ENCODE assay signal across 22 cellular contexts in the genomic region with DNA sequence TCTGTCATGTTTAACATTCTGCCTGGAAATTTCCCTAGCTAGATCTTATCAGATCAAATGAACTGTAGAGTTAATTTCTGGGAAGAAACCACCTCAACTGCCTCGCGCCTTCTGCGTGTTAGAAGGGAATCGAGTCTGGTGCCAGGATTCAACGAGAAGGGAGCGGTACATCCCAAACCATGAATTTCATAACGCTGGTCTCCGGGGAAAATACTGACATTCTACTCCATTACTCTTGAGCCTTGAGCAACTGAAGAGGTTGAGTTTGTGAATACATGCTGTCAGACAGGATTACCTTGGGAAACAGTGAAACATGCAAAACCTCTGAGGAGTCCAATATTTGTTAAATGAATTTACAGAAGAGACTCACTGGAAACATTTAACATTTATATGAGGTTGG.
"Had no signal": no experiment of that assay in that cellular context is flagged by ENCODE, and none has a peak within 500 bp of the region (broad histone marks: within the 10 kb centered on the region; RNA-seq: fewer than 3 reads in every experiment).

No MANE protein-coding gene starts in this region.

- DNase-seq: effector memory CD8-positive, alpha-beta T cell; erythroblast; esophagus squamous epithelium; hypothalamus; immature natural killer cell; left ventricle myocardium superior; lower lobe of right lung; naive thymus-derived CD8-positive, alpha-beta T cell; nephron progenitor cell; nucleus accumbens; sigmoid colon; spleen; stimulated activated CD4-positive, alpha-beta T cell treated with anti-CD3 and anti-CD28 coated beads, Interleukin-4, amount 100 ng/mL, for 4 hours; stimulated activated naive CD8-positive, alpha-beta T cell treated with anti-CD3 and anti-CD28 coated beads, Interleukin-15, Interleukin-2, amounts not matched to agents 100 U/mL and 50 U/mL, for 24 hours; substantia nigra; testis; tibial artery had no signal

- H3K36me3 ChIP-seq: esophagus squamous epithelium, lower lobe of right lung, prostate gland had no signal

- H3K4me1 Mint-ChIP-seq: stimulated activated memory B cell treated with anti-CD40 and anti-IgM and Interleukin-4, amounts not matched to agents 10 μg/mL and 1 μg/mL and 100 μg/mL, for 72 hours had no signal

- H3K27me3 ChIP-seq: esophagus squamous epithelium, sigmoid colon, spleen, testis, tibial artery had no signal

- H3K4me1 ChIP-seq: esophagus squamous epithelium, lower lobe of right lung, prostate gland, sigmoid colon, spleen, testis, tibial artery had no signal

- H3K4me3 Mint-ChIP-seq: effector memory CD8-positive, alpha-beta T cell; immature natural killer cell; nephron progenitor cell; stimulated activated memory B cell treated with anti-CD40 and anti-IgM and Interleukin-4, amounts not matched to agents 10 μg/mL and 1 μg/mL and 100 μg/mL, for 72 hours; type B pancreatic cell had no signal

- H3K9me3 ChIP-seq: esophagus squamous epithelium, lower lobe of right lung, prostate gland, sigmoid colon, spleen, testis, tibial artery had no signal

- ATAC-seq: effector memory CD8-positive, alpha-beta T cell; left ventricle myocardium superior; lower lobe of right lung; naive thymus-derived CD8-positive, alpha-beta T cell; right cardiac atrium; stimulated activated memory B cell treated with anti-CD40 and anti-IgM and Interleukin-4, amounts not matched to agents 10 μg/mL and 1 μg/mL and 100 μg/mL, for 72 hours; stimulated activated naive CD8-positive, alpha-beta T cell treated with anti-CD3 and anti-CD28 coated beads, Interleukin-15, Interleukin-2, amounts not matched to agents 100 U/mL and 50 U/mL, for 24 hours had no signal

- H3K27ac Mint-ChIP-seq: immature natural killer cell; nephron progenitor cell; stimulated activated memory B cell treated with anti-CD40 and anti-IgM and Interleukin-4, amounts not matched to agents 10 μg/mL and 1 μg/mL and 100 μg/mL, for 72 hours; type B pancreatic cell had no signal

- H3K4me3 ChIP-seq: esophagus squamous epithelium, lower lobe of right lung, prostate gland, sigmoid colon, skin epidermis, spleen, testis, tibial artery had no signal

- H3K27me3 Mint-ChIP-seq: effector memory CD8-positive, alpha-beta T cell; naive thymus-derived CD8-positive, alpha-beta T cell; stimulated activated memory B cell treated with anti-CD40 and anti-IgM and Interleukin-4, amounts not matched to agents 10 μg/mL and 1 μg/mL and 100 μg/mL, for 72 hours; type B pancreatic cell had no signal

- H3K9me3 Mint-ChIP-seq: effector memory CD8-positive, alpha-beta T cell; immature natural killer cell; stimulated activated memory B cell treated with anti-CD40 and anti-IgM and Interleukin-4, amounts not matched to agents 10 μg/mL and 1 μg/mL and 100 μg/mL, for 72 hours; type B pancreatic cell had no signal

- H3K27ac ChIP-seq: esophagus squamous epithelium, lower lobe of right lung, prostate gland, sigmoid colon, spleen, testis, tibial artery had no signal
